ENCODE assay signal across 7 cellular contexts in genomic region chr2:207223051-207223450, GRCh38. TPM values are rescaled to one million over a fixed set of nuclear protein-coding genes. Genes with fewer than 3 reads are reported as not detected.
DNase-seq lines count a peak whose midpoint lies in the region; ATAC-seq and TF ChIP-seq lines count a peak whose summit lies in the region.

No MANE protein-coding gene starts in this region.

- peak; percentile 79 for DNase-seq in GM23248
- DNase-seq in NCI-H2227 (lab: John Stamatoyannopoulos, UW; ENCODE audit: unreplicated experiment), result peak; percentile 92
- peak; percentile 85 for DNase-seq in glomerular visceral epithelial cell (ENCODE audit: extremely low spot score)
- no peak for DNase-seq in ovary
- DNase-seq in pons (ENCODE audit: low spot score), result no peak
- DNase-seq in putamen (ENCODE audit: low spot score), result no peak

- H3F3A ChIP-seq in GM23248 (ENCODE audit: insufficient read depth), result peaks cover 15% of the 10 kb centered on the region; the same call in 1 of the 2 replicates

- H3K9me3 ChIP-seq in GM23248 (ENCODE audit: low read depth) (no peaks in the 10 kb centered on the region), ovary (no peaks in the 10 kb centered on the region)

- H2AFZ ChIP-seq in GM23248, result no peak overlapping the region

- 33 to 37% methylated on average over 3 of the region's 3 CpGs for whole genome bisulfite sequencing in GM23248 (ENCODE audit: low coverage in 1 of 2, low lambda C conversion rate in 2 of 2, missing lambda C conversion rate in 2 of 2), 2 experiments
- 86 to 90% (median 86%) methylated on average over 3 of the region's 3 CpGs for WGBS in ovary, 3 donors

- H3K36me3 ChIP-seq in GM23248 (ENCODE audit: low read depth) (no peaks in the 10 kb centered on the region), ovary (no peaks in the 10 kb centered on the region)

- TF ChIP-seq CTCF in ovary (IDR thresholded peaks at IDR 0.05), result no peak

- intact Hi-C loops in ovary (cut with DNase I), result no loop called here

- H3K27ac ChIP-seq in GM23248 (no peak overlapping the region), ovary (no peak overlapping the region)

- H4K20me1 ChIP-seq in GM23248 (ENCODE audit: insufficient read depth), result no peaks in the 10 kb centered on the region

- no peaks in the 10 kb centered on the region for H3K79me2 ChIP-seq in GM23248 (ENCODE audit: insufficient read depth)

- H3K9ac ChIP-seq in GM23248, result no peak overlapping the region

- no peak overlapping the region for H3K4me3 ChIP-seq in GM23248
- no peak overlapping the region for H3K4me3 ChIP-seq in ovary

- no peak overlapping the region for H3K4me2 ChIP-seq in GM23248 (ENCODE audit: unreplicated experiment)

- H3K4me1 ChIP-seq in GM23248 (ENCODE audit: insufficient read depth) (peaks cover 39% of the 10 kb centered on the region), ovary (ENCODE audit: insufficient read depth) (peaks cover 7% of the 10 kb centered on the region)

- H3K27me3 ChIP-seq in GM23248 (replicated peaks; ENCODE audit: insufficient read depth), result no peaks in the 10 kb centered on the region
- no peaks in the 10 kb centered on the region for H3K27me3 ChIP-seq in ovary

- no peak for TF ChIP-seq POLR2A in ovary (IDR thresholded peaks at IDR 0.05)

- H3K9me2 ChIP-seq in GM23248 (ENCODE audit: insufficient read depth), result no peaks in the 10 kb centered on the region

- peak; percentile 96 for ATAC-seq in GM18861 (IDR thresholded peaks at IDR 0.05; ENCODE audit: unreplicated experiment)

- no peak for TF ChIP-seq EP300 in ovary (IDR thresholded peaks at IDR 0.05)

- in situ Hi-C loops in GM23248 (cut with MboI), result no loop called here

RNA-seq across cellular contexts. Expression of gene KLF7, which starts 57.3 kb away (rescaled TPM):
- total RNA-seq in GM23248 (2014; rRNA removed; shearing (Covaris generic)), result 22.5 and 43.0 TPM in 2 replicates
- polyA plus RNA-seq in GM23248 (2016; fragmentation: Nextera tagmentation; extraction: Ambion mirVana), result 35.8 and 39.4 TPM in 2 replicates
- 10 to 100 TPM; 14.4 to 68.1 (median 37.1) TPM for total RNA-seq in ovary
- polyA plus RNA-seq in ovary, result 10 to 100 TPM in 1 of 2 donors, 1 to 10 TPM in 1; 9.5 to 31.2 TPM

Comparison
In these comparisons a context has a peak if more than half of its experiments do, and no peak if none do; other contexts are left out.
1. DNase-seq: peak in GM23248 (single experiment), NCI-H2227 (single experiment) and glomerular visceral epithelial cell (single experiment); none in ovary (0 of 5), pons (single experiment) and putamen (single experiment).